ENCODE assay signal across 18 cellular contexts in the genomic region with DNA sequence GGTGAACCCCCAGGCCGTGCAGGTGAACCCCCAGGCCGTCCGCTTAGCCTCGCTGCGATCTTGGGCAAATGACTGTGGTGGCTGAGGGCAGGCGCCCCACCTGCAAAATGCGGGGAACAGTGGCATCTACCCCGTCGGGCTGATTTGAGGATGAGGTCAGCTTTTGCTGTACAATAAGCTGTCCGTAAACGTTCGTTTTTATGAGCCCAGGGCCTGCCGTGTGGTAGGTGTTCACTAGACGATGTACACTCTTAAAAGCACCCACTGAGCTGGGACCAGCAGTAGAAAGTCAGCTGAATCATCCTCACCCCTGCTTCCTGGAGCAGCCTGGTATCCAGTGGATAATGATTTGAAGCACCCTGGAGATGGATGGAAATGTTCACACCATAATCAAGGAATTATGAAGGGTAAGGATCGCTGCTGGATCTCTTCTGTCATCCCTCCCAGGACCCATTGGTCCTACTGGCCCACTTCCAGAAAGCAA. TPM values are rescaled to one million over a fixed set of nuclear protein-coding genes. Genes with fewer than 3 reads are reported as not detected.
DNase-seq lines count a peak whose midpoint lies in the region; ATAC-seq, FAIRE-seq and TF ChIP-seq lines count a peak whose summit lies in the region.
"Had no signal": no experiment of that assay in that cellular context is flagged by ENCODE, and none has a peak within 500 bp of the region (broad histone marks: within the 10 kb centered on the region; RNA-seq: fewer than 3 reads in every experiment).

No MANE protein-coding gene starts in this region.

- BruUV-seq in HCT116 (replicated peaks; lab: Mats Ljungman, UMichigan) (no TSS peak), K562 (replicated peaks; lab: Mats Ljungman, UMichigan) (no TSS peak)

- TF ChIP-seq POLR2A in HCT116 (IDR thresholded peaks at IDR 0.05; ENCODE audit: borderline replicate concordance, extremely low read depth, insufficient read depth, insufficient read length) = no peak
- no peak for TF ChIP-seq POLR2A in K562 (conservative IDR thresholded peaks at IDR 0.05)

- intact Hi-C loops in activated CD4-positive, alpha-beta T cell treated with anti-CD3 and anti-CD28 coated beads for 36 hours (cut with DNase I, micrococcal nuclease) = no loop called here
- intact Hi-C loops in HCT116 (cut with micrococcal nuclease) = no loop called here
- intact Hi-C loops in K562 (cut with micrococcal nuclease) = no loop called here
- intact Hi-C loops in psoas muscle (cut with DNase I) = no loop called here

- TF ChIP-seq EP300 in K562 (IDR thresholded peaks at IDR 0.05; ENCODE audit: low read length) = no peak

- no peaks in the 10 kb centered on the region for H3K36me3 Mint-ChIP-seq in activated CD4-positive, alpha-beta T cell treated with anti-CD3 and anti-CD28 coated beads for 36 hours (ENCODE audit: low read depth)
- H3K36me3 Mint-ChIP-seq in nephron progenitor cell (ENCODE audit: low read depth) = no peaks in the 10 kb centered on the region
- H3K36me3 Mint-ChIP-seq: stimulated activated effector memory CD8-positive, alpha-beta T cell treated with anti-CD3 and anti-CD28 coated beads, Interleukin-12 subunit alpha, Interleukin-12 subunit beta, amount 100 ng/mL, for 72 hours had no signal

- no peak overlapping the region for H3K27ac Mint-ChIP-seq in activated CD4-positive, alpha-beta T cell treated with anti-CD3 and anti-CD28 coated beads for 36 hours
- H3K27ac Mint-ChIP-seq in nephron progenitor cell = no peak overlapping the region
- H3K27ac Mint-ChIP-seq: stimulated activated effector memory CD8-positive, alpha-beta T cell treated with anti-CD3 and anti-CD28 coated beads, Interleukin-12 subunit alpha, Interleukin-12 subunit beta, amount 100 ng/mL, for 72 hours had no signal

- 0 out of 2 replicates have a peak, but pooled peaks cover 2% of the 10 kb centered on the region for H3K27me3 ChIP-seq in HCT116 (ENCODE audit: insufficient read depth, low read length)
- peaks cover 0 to 4% of the 10 kb centered on the region in 2 experiments; a peak in 2 of 5 replicates for H3K27me3 ChIP-seq in K562 (ENCODE audit: control insufficient read depth in 2 of 2, insufficient read depth in 2 of 2, low read length in 2 of 2)
- H3K27me3 ChIP-seq in psoas muscle (ENCODE audit: insufficient read depth in 3 of 3, low read length in 2 of 3) = peaks cover 0 to 2% (median 0%) of the 10 kb centered on the region in 3 donors
- H3K27me3 ChIP-seq: pancreas had no signal

- ATAC-seq in activated CD4-positive, alpha-beta T cell treated with anti-CD3 and anti-CD28 coated beads for 36 hours = no peak
- ATAC-seq in HCT116 = no peak
- no peak for ATAC-seq in K562
- ATAC-seq in psoas muscle = no peak
- no peak for ATAC-seq in GM19467 (IDR thresholded peaks at IDR 0.05; ENCODE audit: unreplicated experiment)
- ATAC-seq: stimulated activated effector memory CD8-positive, alpha-beta T cell treated with anti-CD3 and anti-CD28 coated beads, Interleukin-12 subunit alpha, Interleukin-12 subunit beta, amount 100 ng/mL, for 72 hours had no signal

- peak; percentile 23 for FAIRE-seq in K562 (lab: Jason Lieb, UNC)
- FAIRE-seq: keratinocyte, pancreas had no signal

- TF ChIP-seq RAD21 in HCT116 (IDR thresholded peaks at IDR 0.05; ENCODE audit: low read depth) = no peak
- TF ChIP-seq RAD21 in K562 (CRISPR knock-in tag; conservative IDR thresholded peaks at IDR 0.05 in 1 of 2, IDR thresholded peaks at IDR 0.05 in 1 of 2) = no peak

- in situ Hi-C loops in K562 (cut with MboI) = loop anchor here (10.0 kb wide), 1 partner anchor 186 kb away; no protein-coding TSS in a partner anchor

- POLR2A ChIA-PET in activated CD4-positive, alpha-beta T cell treated with anti-CD3 and anti-CD28 coated beads for 36 hours (lab: Charles Lee) = interaction anchor here (1.0 kb wide), 1 partner anchor 170 kb away, joined by 3 read pairs; no protein-coding TSS in a partner anchor
- POLR2A ChIA-PET in HCT116 (lab: Charles Lee) (no interaction called here), K562 (lab: Yijun Ruan, JAX) (no interaction called here)

- no peaks in the 10 kb centered on the region for H3K9me3 Mint-ChIP-seq in activated CD4-positive, alpha-beta T cell treated with anti-CD3 and anti-CD28 coated beads for 36 hours (ENCODE audit: low read depth)
- H3K9me3 Mint-ChIP-seq in nephron progenitor cell = peaks cover 7% of the 10 kb centered on the region
- H3K9me3 Mint-ChIP-seq: stimulated activated effector memory CD8-positive, alpha-beta T cell treated with anti-CD3 and anti-CD28 coated beads, Interleukin-12 subunit alpha, Interleukin-12 subunit beta, amount 100 ng/mL, for 72 hours had no signal

- H3K27me3 Mint-ChIP-seq in activated CD4-positive, alpha-beta T cell treated with anti-CD3 and anti-CD28 coated beads for 36 hours = peaks cover 38% of the 10 kb centered on the region
- peaks cover 62% of the 10 kb centered on the region for H3K27me3 Mint-ChIP-seq in nephron progenitor cell (ENCODE audit: low read depth, poor library complexity)

- DNase-seq in activated CD4-positive, alpha-beta T cell treated with anti-CD3 and anti-CD28 coated beads for 36 hours = no peak
- DNase-seq in activated CD4-positive, alpha-beta T cell treated with anti-CD3 and anti-CD28 coated beads for 48 hours = no peak
- no peak for DNase-seq in HCT116 (ENCODE audit: low read depth, low spot score)
- DNase-seq in K562 (ENCODE audit: extremely low read depth in 1 of 4, low spot score in 3 of 4) = no peak
- DNase-seq in nephron progenitor cell = no peak
- no peak for DNase-seq in NCI-H345 treated with DMSO at 0.1 percent for 48 hours (lab: John Stamatoyannopoulos, UW; ENCODE audit: unreplicated experiment)
- no peak for DNase-seq in psoas muscle
- DNase-seq: activated CD4-positive, alpha-beta T cell treated with anti-CD3 and anti-CD28 coated beads for 1 hour; dermis blood vessel endothelial cell; KBM-7; NCI-H1092 treated with DMSO at 0.1 percent for 48 hours; NCI-H774 had no signal

- no peaks in the 10 kb centered on the region for H3K9me1 ChIP-seq in K562 (ENCODE audit: control insufficient read depth, insufficient read depth, low read length)

- RAD21 ChIA-PET in HCT116 (lab: Charles Lee; ENCODE audit: low non-redundant PET in 1 of 2, low total read pairs in 2 of 2, uncharacterized antibody in 2 of 2, unreplicated experiment in 2 of 2) = no interaction called here

- H3K4me1 Mint-ChIP-seq in activated CD4-positive, alpha-beta T cell treated with anti-CD3 and anti-CD28 coated beads for 36 hours = peaks cover 6% of the 10 kb centered on the region
- H3K4me1 Mint-ChIP-seq in nephron progenitor cell = peaks cover 14% of the 10 kb centered on the region

- H3K9ac ChIP-seq in HCT116 (ENCODE audit: low read length) (no peak overlapping the region; the same call in 1 of the 2 replicates), K562 (ENCODE audit: insufficient read depth in 1 of 2, low read depth in 2 of 2, low read length in 2 of 2) (no peak overlapping the region)

- H4K20me1 ChIP-seq in HCT116 (ENCODE audit: insufficient read depth) = no peaks in the 10 kb centered on the region
- H4K20me1 ChIP-seq in K562 (replicated peaks; ENCODE audit: control insufficient read depth, insufficient read depth, low read length) = no peaks in the 10 kb centered on the region

- no peak for TF ChIP-seq CTCF in HCT116 (IDR thresholded peaks at IDR 0.05 in 2 of 3, conservative IDR thresholded peaks at IDR 0.05 in 1 of 3; ENCODE audit: borderline replicate concordance in 1 of 3, insufficient read depth in 1 of 3, low read depth in 2 of 3, low read length in 2 of 3)
- TF ChIP-seq CTCF in K562 (IDR thresholded peaks at IDR 0.05 in 2 of 3, conservative IDR thresholded peaks at IDR 0.05 in 1 of 3; ENCODE audit: insufficient read depth in 2 of 3, low read depth in 1 of 3, low read length in 3 of 3) = no peak
- TF ChIP-seq CTCF in nephron progenitor cell (IDR thresholded peaks at IDR 0.05) = no peak
- no peak for TF ChIP-seq CTCF in psoas muscle (IDR thresholded peaks at IDR 0.05)

- WGBS in K562 (ENCODE audit: insufficient coverage, low coverage, missing lambda C conversion rate) = 70% methylated on average over 13 of the region's 15 CpGs
- 89 to 92% (median 90%) methylated on average over 15 of the region's 15 CpGs for WGBS in psoas muscle, 3 donors

- H3K4me3 ChIP-seq in HCT116 (replicated peaks in 1 of 2; ENCODE audit: low read depth in 1 of 2, low read length in 2 of 2) (peak overlapping the region in 1 of 2 experiments; percentile 52; a peak in 2 of 4 replicates), K562 (no peak overlapping the region), psoas muscle (no peak overlapping the region)

- peak overlapping the region; percentile 23 for H3K4me3 Mint-ChIP-seq in activated CD4-positive, alpha-beta T cell treated with anti-CD3 and anti-CD28 coated beads for 36 hours
- H3K4me3 Mint-ChIP-seq in nephron progenitor cell = peak overlapping the region; percentile 79
- H3K4me3 Mint-ChIP-seq: stimulated activated effector memory CD8-positive, alpha-beta T cell treated with anti-CD3 and anti-CD28 coated beads, Interleukin-12 subunit alpha, Interleukin-12 subunit beta, amount 100 ng/mL, for 72 hours had no signal

- CTCF ChIA-PET in activated CD4-positive, alpha-beta T cell treated with anti-CD3 and anti-CD28 coated beads for 36 hours (lab: Charles Lee) = interaction anchor here (0.6 kb wide), 1 partner anchor 189 kb away, joined by 3 read pairs; no protein-coding TSS in a partner anchor
- CTCF ChIA-PET in HCT116 (lab: Charles Lee) (no interaction called here), K562 (lab: Yijun Ruan, JAX; ENCODE audit: low intra/inter-chr PET ratio) (no interaction called here)

- peak overlapping the region; percentile 52; the same call in 1 of the 2 replicates for H3K27ac ChIP-seq in HCT116 (ENCODE audit: low read depth, low read length)
- no peak overlapping the region for H3K27ac ChIP-seq in K562 (ENCODE audit: extremely low read depth, low read depth, low read length)
- H3K27ac ChIP-seq in psoas muscle = no peak overlapping the region
- H3K27ac ChIP-seq: pancreas, RWPE1 had no signal

- H3K36me3 ChIP-seq in HCT116 (ENCODE audit: control insufficient read depth in 1 of 2, insufficient read depth in 2 of 2, low read length in 2 of 2) (no peaks in the 10 kb centered on the region; a peak in 1 of 4 replicates), K562 (ENCODE audit: control insufficient read depth, insufficient read depth, low read length) (peaks cover 16% of the 10 kb centered on the region; the same call in 2 of the 3 replicates), psoas muscle (ENCODE audit: insufficient read depth in 1 of 2, low read depth in 1 of 2) (peaks cover 0 to 12% of the 10 kb centered on the region in 2 donors)
- H3K36me3 ChIP-seq: heart left ventricle, pancreas had no signal

- H3K4me2 ChIP-seq in HCT116 (ENCODE audit: low read length) (peak overlapping the region; percentile 79), K562 (ENCODE audit: insufficient read depth, low read length) (no peak overlapping the region)

- no peak overlapping the region for H2AFZ ChIP-seq in HCT116 (ENCODE audit: low read depth, low read length, poor library complexity, severe bottlenecking)
- H2AFZ ChIP-seq in K562 (ENCODE audit: low read depth, low read length) = no peak overlapping the region

- H3K79me2 ChIP-seq in HCT116 (ENCODE audit: insufficient read depth, low read length) (peaks cover 7% of the 10 kb centered on the region; the same call in 1 of the 2 replicates), K562 (ENCODE audit: control insufficient read depth, insufficient read depth, low read length) (peaks cover 24% of the 10 kb centered on the region)

- peaks cover 6 to 25% of the 10 kb centered on the region in 2 experiments; a peak in 3 of 4 replicates for H3K4me1 ChIP-seq in HCT116 (ENCODE audit: control insufficient read depth in 1 of 2, insufficient read depth in 2 of 2, low read length in 2 of 2)
- H3K4me1 ChIP-seq in K562 (replicated peaks in 1 of 2; ENCODE audit: control insufficient read depth in 2 of 2, insufficient read depth in 2 of 2, low read length in 2 of 2) = peaks cover 2 to 18% of the 10 kb centered on the region in 2 experiments; a peak in 4 of 5 replicates
- H3K4me1 ChIP-seq in psoas muscle = peaks cover 9% of the 10 kb centered on the region
- H3K4me1 ChIP-seq: pancreas had no signal

- no peaks in the 10 kb centered on the region for H3K9me2 ChIP-seq in HCT116 (ENCODE audit: insufficient read depth)

- H3K9me3 ChIP-seq in HCT116 (ENCODE audit: control insufficient read depth in 1 of 2, insufficient read depth in 1 of 2, low read depth in 1 of 2, low read length in 2 of 2) (no peaks in the 10 kb centered on the region; a peak in 1 of 4 replicates), K562 (replicated peaks; ENCODE audit: control insufficient read depth, insufficient read depth, low read depth, low read length) (0 out of 2 replicates have a peak, but pooled peaks cover 2% of the 10 kb centered on the region), psoas muscle (no peaks in the 10 kb centered on the region)
- H3K9me3 ChIP-seq: heart left ventricle, pancreas had no signal

RNA-seq across cellular contexts. Expression of a gene that starts 0.9 kb away (rescaled TPM):
- under 1 TPM; 0.75 to 0.95 TPM for total RNA-seq in activated CD4-positive, alpha-beta T cell treated with anti-CD3 and anti-CD28 coated beads for 36 hours
- total RNA-seq in HCT116 (2021; ENCODE audit: unreplicated experiment) (13.5 TPM), K562 (2014; rRNA removed) (14.5 and 27.2 TPM in 2 replicates), K562 (2014; rRNA removed; fragmentation: Illumina TruSeq; extraction: Trizol) (13.7 and 14.4 TPM in 2 replicates), K562 (2015; rRNA removed; fragmentation: Illumina TruSeq; extraction: Trizol) (11.2 and 11.8 TPM in 2 replicates), K562 (2021) (17.6 and 18.3 TPM in 2 replicates), psoas muscle (10 to 100 TPM; 13.3 to 32.7 (median 20.7) TPM)
- polyA plus RNA-seq in HCT116 (2012) = 17.4 and 19.5 TPM in 2 replicates
- 94.9 and 139 TPM in 2 replicates for total RNA-seq in K562 (2011; cell fraction: chromatin; rRNA removed; ENCODE audit: low replicate concordance)
- 83.4 and 91.1 TPM in 2 replicates for total RNA-seq in K562 (2011; cell fraction: nucleolus; rRNA removed)
- 86.1 and 94.3 TPM in 2 replicates for total RNA-seq in K562 (2011; cell fraction: nucleoplasm; rRNA removed)
- polyA plus RNA-seq in K562 (2011; rRNA removed) (32.6 and 36.7 TPM in 2 replicates), K562 (2014; fragmentation: Illumina TruSeq; extraction: Trizol) (17.5 and 20.5 TPM in 2 replicates), K562 (2014; fragmentation: Nextera tagmentation; extraction: Ambion mirVana) (1 to 10 TPM; 2.2 to 3.4 TPM), K562 (2014; rRNA removed) (19.3 and 20.7 TPM in 2 replicates), psoas muscle (10 to 100 TPM in 1 of 3 donors, 1 to 10 TPM in 2; 8.3 to 10.3 (median 9.8) TPM)
- polyA plus RNA-seq in K562 (2011; cell fraction: cytosol; rRNA removed) = 23.3 and 26.1 TPM in 2 replicates
- 87.3 and 101 TPM in 2 replicates for polyA plus RNA-seq in K562 (2011; cell fraction: nucleus; rRNA removed)
- 17.5 and 24.2 TPM in 2 replicates for polyA plus RNA-seq in K562 (2012)
- polyA minus RNA-seq in K562 (2011; rRNA and poly(A)+ RNA removed) = 24.8 and 36.1 TPM in 2 replicates
- 30.4 and 31.4 TPM in 2 replicates for polyA minus RNA-seq in K562 (2011; cell fraction: cytosol; rRNA and poly(A)+ RNA removed)
- 33.4 and 41.8 TPM in 2 replicates for polyA minus RNA-seq in K562 (2011; cell fraction: nucleus; rRNA and poly(A)+ RNA removed)
